ENCODE assay signal across 9 cellular contexts in the genomic region with DNA sequence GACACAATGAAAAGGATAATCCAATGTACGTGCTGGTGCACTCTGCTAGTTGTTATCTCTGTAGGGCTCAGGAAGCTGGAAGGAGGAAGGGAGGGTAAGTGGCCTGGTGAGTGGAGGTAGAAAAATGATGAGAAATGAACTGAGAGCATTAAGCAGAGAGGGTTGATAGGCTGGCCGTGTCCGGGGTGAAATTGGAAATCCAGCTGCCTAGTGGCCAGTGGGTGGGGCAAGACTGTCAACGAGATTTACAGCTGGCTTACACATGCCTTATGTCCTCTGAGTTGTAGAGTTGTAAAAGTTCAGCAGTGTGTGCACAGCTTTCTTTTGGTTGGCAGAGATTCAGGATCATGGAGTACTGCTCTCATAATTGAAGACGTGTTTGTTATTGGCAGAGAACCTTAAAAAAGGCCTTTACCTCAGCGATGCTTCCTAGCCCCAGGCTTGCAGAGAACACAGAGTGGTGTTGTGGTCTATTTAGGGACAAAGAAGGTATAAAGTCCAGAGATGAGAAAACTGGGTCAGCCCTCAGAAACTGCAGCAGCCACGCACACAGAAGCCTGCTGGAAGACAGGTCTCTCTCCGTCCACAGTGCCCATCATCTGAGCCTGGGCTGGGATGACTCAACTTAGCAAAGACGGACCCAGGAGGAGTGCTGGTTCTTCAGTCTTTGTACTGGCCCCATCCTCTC.
A peak's percentile ranks its signal among the peaks of the same experiment; 100 is the strongest.
DNase-seq lines count a peak whose midpoint lies in the region; ATAC-seq and TF ChIP-seq lines count a peak whose summit lies in the region.
"Had no signal": no experiment of that assay in that cellular context is flagged by ENCODE, and none has a peak within 500 bp of the region (broad histone marks: within the 10 kb centered on the region; RNA-seq: fewer than 3 reads in every experiment).

No MANE protein-coding gene starts in this region.

- WGBS in psoas muscle, 3 donors: 9 to 29% (median 17%) methylated on average over 9 of the region's 9 CpGs

- peak overlapping the region; percentile 70 for H3K4me2 ChIP-seq in fibroblast of lung (ENCODE audit: extremely low read depth, insufficient read depth, low read length)

- H3K36me3 ChIP-seq in fibroblast of lung (ENCODE audit: control insufficient read depth, insufficient read depth, low read length): no peaks in the 10 kb centered on the region
- H3K36me3 ChIP-seq in psoas muscle (ENCODE audit: insufficient read depth in 1 of 2, low read depth in 1 of 2): peaks cover 5 to 18% of the 10 kb centered on the region in 2 donors

- no peak overlapping the region for H2AFZ ChIP-seq in fibroblast of lung (ENCODE audit: low read length)

- H3K27me3 ChIP-seq in fibroblast of lung (ENCODE audit: control insufficient read depth, insufficient read depth, low read length) (no peaks in the 10 kb centered on the region), psoas muscle (ENCODE audit: insufficient read depth in 3 of 3, low read length in 2 of 3) (no peaks in the 10 kb centered on the region)

- H4K20me1 ChIP-seq in fibroblast of lung (ENCODE audit: control insufficient read depth, extremely low read depth, insufficient read depth, low read length): no peaks in the 10 kb centered on the region

- TF ChIP-seq CTCF in fibroblast of lung (conservative IDR thresholded peaks at IDR 0.05 in 1 of 2, IDR thresholded peaks at IDR 0.05 in 1 of 2; ENCODE audit: low read depth in 1 of 2, low read length in 2 of 2): peak in 1 of 2 donors; percentile 3
- no peak for TF ChIP-seq CTCF in psoas muscle (IDR thresholded peaks at IDR 0.05)

- no peaks in the 10 kb centered on the region for H3K79me2 ChIP-seq in fibroblast of lung (ENCODE audit: control insufficient read depth, insufficient read depth, low read length)

- H3K4me1 ChIP-seq in fibroblast of lung (ENCODE audit: control insufficient read depth, extremely low read depth, insufficient read depth, low read length) (peaks cover 22% of the 10 kb centered on the region), psoas muscle (peaks cover 72% of the 10 kb centered on the region)

- no peak overlapping the region for H3K4me3 ChIP-seq in fibroblast of lung (replicated peaks in 1 of 4; ENCODE audit: control extremely low read depth in 1 of 4, insufficient read depth in 1 of 4, low read depth in 3 of 4, low read length in 4 of 4)
- peak overlapping the region; percentile 12 for H3K4me3 ChIP-seq in psoas muscle

- intact Hi-C loops in psoas muscle (cut with DNase I): no loop called here

- no peak overlapping the region for H3K9ac ChIP-seq in fibroblast of lung (ENCODE audit: insufficient read depth, low read length)

- DNase-seq in COR-L47 (lab: John Stamatoyannopoulos, UW) (peak; percentile 86), fibroblast of lung (ENCODE audit: low read depth in 2 of 2) (peak; percentile 69 to 100), psoas muscle (peak; percentile 71 to 89), NCI-H146 (lab: John Stamatoyannopoulos, UW) (no peak), NCI-H748 treated with DMSO at 0.1 percent for 48 hours (lab: John Stamatoyannopoulos, UW) (no peak)
- DNase-seq: erythroblast had no signal

- ATAC-seq in psoas muscle: peak; percentile 67 to 82 (median 78)
- ATAC-seq in GM21447 (IDR thresholded peaks at IDR 0.05; ENCODE audit: unreplicated experiment): no peak
- ATAC-seq in HG02884 (IDR thresholded peaks at IDR 0.05; ENCODE audit: unreplicated experiment): no peak

- H3K27ac ChIP-seq in fibroblast of lung (ENCODE audit: insufficient read depth, low read length) (peak overlapping the region; percentile 62), psoas muscle (peak overlapping the region; percentile 73)

- no peaks in the 10 kb centered on the region for H3K9me3 ChIP-seq in fibroblast of lung (ENCODE audit: control insufficient read depth, insufficient read depth, low read depth, low read length)
- H3K9me3 ChIP-seq in psoas muscle: no peaks in the 10 kb centered on the region

TF ChIP-seq in PFSK-1, 5 proteins besides CTCF, POLR2A, EP300 and RAD21:
- TF ChIP-seq FOXP2 (optimal IDR thresholded peaks at IDR 0.05; ENCODE audit: borderline replicate concordance, extremely low read depth, extremely low read length, insufficient read depth) (no peak), SIN3A (IDR thresholded peaks at IDR 0.05; ENCODE audit: borderline replicate concordance, insufficient read depth, low read length) (peak; percentile 86; the same call in 1 of the 2 replicates), TAF1 (IDR thresholded peaks at IDR 0.05; ENCODE audit: borderline replicate concordance, insufficient read depth, low read length) (no peak), POLR2AphosphoS5 (IDR thresholded peaks at IDR 0.05; ENCODE audit: low read depth, low read length) (peak; percentile 30; the same call in 1 of the 2 replicates)
- TF ChIP-seq, protein P1, sequence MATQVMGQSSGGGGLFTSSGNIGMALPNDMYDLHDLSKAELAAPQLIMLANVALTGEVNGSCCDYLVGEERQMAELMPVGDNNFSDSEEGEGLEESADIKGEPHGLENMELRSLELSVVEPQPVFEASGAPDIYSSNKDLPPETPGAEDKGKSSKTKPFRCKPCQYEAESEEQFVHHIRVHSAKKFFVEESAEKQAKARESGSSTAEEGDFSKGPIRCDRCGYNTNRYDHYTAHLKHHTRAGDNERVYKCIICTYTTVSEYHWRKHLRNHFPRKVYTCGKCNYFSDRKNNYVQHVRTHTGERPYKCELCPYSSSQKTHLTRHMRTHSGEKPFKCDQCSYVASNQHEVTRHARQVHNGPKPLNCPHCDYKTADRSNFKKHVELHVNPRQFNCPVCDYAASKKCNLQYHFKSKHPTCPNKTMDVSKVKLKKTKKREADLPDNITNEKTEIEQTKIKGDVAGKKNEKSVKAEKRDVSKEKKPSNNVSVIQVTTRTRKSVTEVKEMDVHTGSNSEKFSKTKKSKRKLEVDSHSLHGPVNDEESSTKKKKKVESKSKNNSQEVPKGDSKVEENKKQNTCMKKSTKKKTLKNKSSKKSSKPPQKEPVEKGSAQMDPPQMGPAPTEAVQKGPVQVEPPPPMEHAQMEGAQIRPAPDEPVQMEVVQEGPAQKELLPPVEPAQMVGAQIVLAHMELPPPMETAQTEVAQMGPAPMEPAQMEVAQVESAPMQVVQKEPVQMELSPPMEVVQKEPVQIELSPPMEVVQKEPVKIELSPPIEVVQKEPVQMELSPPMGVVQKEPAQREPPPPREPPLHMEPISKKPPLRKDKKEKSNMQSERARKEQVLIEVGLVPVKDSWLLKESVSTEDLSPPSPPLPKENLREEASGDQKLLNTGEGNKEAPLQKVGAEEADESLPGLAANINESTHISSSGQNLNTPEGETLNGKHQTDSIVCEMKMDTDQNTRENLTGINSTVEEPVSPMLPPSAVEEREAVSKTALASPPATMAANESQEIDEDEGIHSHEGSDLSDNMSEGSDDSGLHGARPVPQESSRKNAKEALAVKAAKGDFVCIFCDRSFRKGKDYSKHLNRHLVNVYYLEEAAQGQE (IDR thresholded peaks at IDR 0.05; ENCODE audit: insufficient read depth in 1 of 2, low read depth in 2 of 2, low read length in 2 of 2): no peak

Comparison
In these comparisons a context has a peak if more than half of its experiments do, and no peak if none do; other contexts are left out.
1. DNase-seq: peak in COR-L47 (single experiment), fibroblast of lung (2 of 2) and psoas muscle (2 of 2); none in NCI-H146 (single experiment) and NCI-H748 treated with DMSO at 0.1 percent for 48 hours (single experiment).
2. ATAC-seq: peak in psoas muscle (4 of 4); none in GM21447 (single experiment) and HG02884 (single experiment).